8 cellular contexts compared by ENCODE assay signal in the genomic region with DNA sequence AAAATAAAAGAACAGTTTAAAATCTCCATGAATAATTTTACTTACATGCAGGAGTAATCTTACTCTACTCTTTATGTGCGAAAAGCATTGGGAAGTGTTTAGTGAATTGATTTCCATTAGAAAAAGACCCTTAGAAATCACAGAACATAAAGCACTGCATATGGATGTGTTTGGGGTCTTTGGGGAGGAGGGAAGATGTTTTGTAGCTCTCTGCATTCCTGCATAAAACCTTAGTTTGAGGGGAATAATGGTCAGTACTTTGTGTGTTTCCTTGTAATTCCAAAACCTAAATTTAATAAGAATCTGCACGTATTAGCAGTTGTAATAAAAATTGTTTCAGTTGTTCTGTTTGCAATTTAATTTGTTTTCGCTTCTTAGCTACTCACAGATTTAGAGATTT.
DNase-seq lines count a peak whose midpoint lies in the region; ATAC-seq and TF ChIP-seq lines count a peak whose summit lies in the region.

No MANE protein-coding gene starts in this region.

- ATAC-seq in naive thymus-derived CD4-positive, alpha-beta T cell = no peak
- no peak for ATAC-seq in omental fat pad (ENCODE audit: low FRiP score)

- no peaks in the 10 kb centered on the region for H3K9me3 ChIP-seq in A673 (ENCODE audit: low read depth, low read length, poor library complexity, severe bottlenecking)
- H3K9me3 ChIP-seq in naive thymus-derived CD4-positive, alpha-beta T cell (ENCODE audit: control insufficient read depth in 2 of 3, low read length in 3 of 3) = no peaks in the 10 kb centered on the region

- H3K4me3 ChIP-seq in A673 (ENCODE audit: low read depth, low read length, poor library complexity, severe bottlenecking) = peak overlapping the region; percentile 42
- peak overlapping the region; percentile 46 for H3K4me3 ChIP-seq in naive thymus-derived CD4-positive, alpha-beta T cell (ENCODE audit: low read length)

- CTCF ChIA-PET in A673 (lab: Charles Lee) = no interaction called here
- CTCF ChIA-PET in naive thymus-derived CD4-positive, alpha-beta T cell (lab: Charles Lee) = no interaction called here

- BruUV-seq in A673 (replicated peaks; lab: Mats Ljungman, UMichigan) = TSS peak; percentile 62

- no peaks in the 10 kb centered on the region for H3K36me3 ChIP-seq in A673 (ENCODE audit: insufficient read depth, low read length, poor library complexity, severe bottlenecking)
- peaks cover 0 to 15% (median 0%) of the 10 kb centered on the region in 3 experiments for H3K36me3 ChIP-seq in naive thymus-derived CD4-positive, alpha-beta T cell (ENCODE audit: control insufficient read depth in 2 of 3, insufficient read depth in 3 of 3, low read length in 3 of 3)

- peaks cover 35% of the 10 kb centered on the region for H3K4me1 ChIP-seq in A673 (ENCODE audit: insufficient read depth, low read length, poor library complexity, severe bottlenecking)
- peaks cover 16 to 20% of the 10 kb centered on the region in 2 donors for H3K4me1 ChIP-seq in naive thymus-derived CD4-positive, alpha-beta T cell (ENCODE audit: control insufficient read depth in 2 of 2, insufficient read depth in 2 of 2, low read length in 2 of 2)

- H3K36me3 Mint-ChIP-seq in IgD-negative memory B cell = peaks cover 11% of the 10 kb centered on the region
- H3K36me3 Mint-ChIP-seq in naive thymus-derived CD4-positive, alpha-beta T cell = peaks cover 0 to 24% (median 14%) of the 10 kb centered on the region in 5 donors

- peak overlapping the region; percentile 68 to 95 (median 73) for H3K27ac Mint-ChIP-seq in IgD-negative memory B cell
- peak overlapping the region; percentile 8 to 87 (median 76) for H3K27ac Mint-ChIP-seq in naive thymus-derived CD4-positive, alpha-beta T cell

- no peak for TF ChIP-seq CTCF in A673 (conservative IDR thresholded peaks at IDR 0.05; ENCODE audit: low read depth, low read length)
- no peak for TF ChIP-seq CTCF in omental fat pad (IDR thresholded peaks at IDR 0.05)

- no peaks in the 10 kb centered on the region for H3K27me3 ChIP-seq in A673 (replicated peaks; ENCODE audit: insufficient read depth, low read depth, low read length, poor library complexity)
- H3K27me3 ChIP-seq in naive thymus-derived CD4-positive, alpha-beta T cell (ENCODE audit: control insufficient read depth in 2 of 2, insufficient read depth in 2 of 2, low read length in 2 of 2) = no peaks in the 10 kb centered on the region

- H3K9me3 Mint-ChIP-seq in IgD-negative memory B cell = no peaks in the 10 kb centered on the region
- H3K9me3 Mint-ChIP-seq in naive thymus-derived CD4-positive, alpha-beta T cell = no peaks in the 10 kb centered on the region

- peak overlapping the region; percentile 87 to 98 (median 93) for H3K4me3 Mint-ChIP-seq in IgD-negative memory B cell
- H3K4me3 Mint-ChIP-seq in naive thymus-derived CD4-positive, alpha-beta T cell = peak overlapping the region; percentile 81 to 92 (median 85)

- no peaks in the 10 kb centered on the region for H3K27me3 Mint-ChIP-seq in IgD-negative memory B cell
- H3K27me3 Mint-ChIP-seq in naive thymus-derived CD4-positive, alpha-beta T cell = no peaks in the 10 kb centered on the region

- POLR2A ChIA-PET in A673 (lab: Charles Lee; ENCODE audit: low non-redundant PET) = no interaction called here
- POLR2A ChIA-PET in naive thymus-derived CD4-positive, alpha-beta T cell (lab: Charles Lee) = interaction anchor here (0.7 to 1.4 kb wide), 3 partner anchors 9 to 71 kb away, joined by 3 read pairs; no protein-coding TSS in a partner anchor

- intact Hi-C loops in A673 (cut with micrococcal nuclease; ENCODE audit: unreplicated experiment) = no loop called here
- intact Hi-C loops in naive thymus-derived CD4-positive, alpha-beta T cell (cut with micrococcal nuclease) = loop anchor here (1.0 to 10.0 kb wide), 9 partner anchors 16 to 686 kb away; a partner anchor contains a TSS

- peak overlapping the region; percentile 81 for H3K27ac ChIP-seq in A673 (ENCODE audit: low read depth, low read length, poor library complexity, severe bottlenecking)
- H3K27ac ChIP-seq in naive thymus-derived CD4-positive, alpha-beta T cell (ENCODE audit: low read depth, low read length) = peak overlapping the region; percentile 52

- peaks cover 35 to 61% (median 48%) of the 10 kb centered on the region in 3 donors for H3K4me1 Mint-ChIP-seq in IgD-negative memory B cell
- peaks cover 33 to 84% (median 74%) of the 10 kb centered on the region in 7 donors for H3K4me1 Mint-ChIP-seq in naive thymus-derived CD4-positive, alpha-beta T cell

- DNase-seq in A673 (ENCODE audit: low spot score) (peak; percentile 21), cerebellar cortex (ENCODE audit: low spot score) (peak; percentile 28), H4 (ENCODE audit: low spot score) (no peak), omental fat pad (ENCODE audit: low spot score) (no peak)
- DNase-seq in naive thymus-derived CD4-positive, alpha-beta T cell = no peak
- no peak for DNase-seq in activated effector memory CD4-positive, alpha-beta T cell treated with anti-CD3 and anti-CD28 coated beads, Interleukin-2, amount 50 U/mL, for 16 hours
- no peak for DNase-seq in central memory CD4-positive, alpha-beta T cell

Comparison
In these comparisons a context has a peak if more than half of its experiments do, and no peak if none do; other contexts are left out.
1. DNase-seq: peak in A673 (single experiment) and cerebellar cortex (single experiment); none in naive thymus-derived CD4-positive, alpha-beta T cell (0 of 9), H4 (single experiment), activated effector memory CD4-positive, alpha-beta T cell treated with anti-CD3 and anti-CD28 coated beads, Interleukin-2, amount 50 U/mL, for 16 hours (single experiment), omental fat pad (single experiment) and central memory CD4-positive, alpha-beta T cell (single experiment).